Comparison of ENCODE assay signal across 5 cellular contexts in genomic region chr14:44384601-44385293, GRCh38.
DNase-seq lines count a peak whose midpoint lies in the region; ATAC-seq, FAIRE-seq and TF ChIP-seq lines count a peak whose summit lies in the region.
"Not testable (repeated sequence)": the region's sequence is repeated elsewhere in the genome, so short reads cannot be mapped to it uniquely, and the experiment has no call there.

No MANE protein-coding gene starts in this region.

- H3K4ac ChIP-seq in neuronal stem cell (ENCODE audit: low read length) = not testable (repeated sequence)

- not testable (repeated sequence) for H4K8ac ChIP-seq in neuronal stem cell (ENCODE audit: low read depth, low read length)

- not testable (repeated sequence) for H3K4me3 ChIP-seq in HL-60 (replicated peaks; ENCODE audit: insufficient read depth, low read length); kidney (ENCODE audit: low read length in 2 of 2); neuronal stem cell (ENCODE audit: low read length in 2 of 2)
- H3K4me3 ChIP-seq in testis = peak overlapping the region; percentile 13 to 47

- H3K27ac ChIP-seq in HL-60 (replicated peaks) = peak overlapping the region; percentile 85
- H3K27ac ChIP-seq in kidney (ENCODE audit: low read depth in 2 of 2, low read length in 2 of 2); neuronal stem cell (replicated peaks; ENCODE audit: low read length); testis: not testable (repeated sequence)

- not testable (repeated sequence) for H3K36me3 ChIP-seq in kidney (ENCODE audit: control insufficient read depth in 1 of 2, insufficient read depth in 2 of 2, low read length in 2 of 2); neuronal stem cell (replicated peaks in 1 of 2; ENCODE audit: control insufficient read depth in 2 of 2, insufficient read depth in 2 of 2, low read length in 2 of 2); testis (ENCODE audit: low read depth, missing control alignments)

- not testable (repeated sequence) for H2BK12ac ChIP-seq in neuronal stem cell (ENCODE audit: low read length)

- H2BK15ac ChIP-seq in neuronal stem cell (ENCODE audit: low read length) = not testable (repeated sequence)

- not testable (repeated sequence) for H2AK5ac ChIP-seq in neuronal stem cell (ENCODE audit: low read depth, low read length)

- TF ChIP-seq POLR2A in testis (IDR thresholded peaks at IDR 0.05) = not testable (repeated sequence)

- not testable (repeated sequence) for DNase-seq in HL-60 (ENCODE audit: low read depth in 1 of 2, low spot score in 1 of 2); neuronal stem cell (ENCODE audit: low spot score); testis
- DNase-seq in Right ventricle myocardium superior (peak; percentile 30), kidney (peak; percentile 58)

- intact Hi-C loops in Right ventricle myocardium superior (cut with DNase I); kidney (cut with DNase I); testis (cut with DNase I; ENCODE audit: low total_unique reads): not testable (repeated sequence)

- H3K14ac ChIP-seq in neuronal stem cell (ENCODE audit: low read length) = not testable (repeated sequence)

- not testable (repeated sequence) for H3K9me3 ChIP-seq in kidney (ENCODE audit: control insufficient read depth in 1 of 2, low read length in 2 of 2); neuronal stem cell (replicated peaks in 1 of 2; ENCODE audit: control insufficient read depth in 2 of 2, insufficient read depth in 1 of 2, low read depth in 1 of 2, low read length in 2 of 2); testis

- ATAC-seq in Right ventricle myocardium superior (ENCODE audit: poor library complexity) = not testable (repeated sequence)

- H4K91ac ChIP-seq in neuronal stem cell (ENCODE audit: low read depth, low read length, poor library complexity) = not testable (repeated sequence)

- H3K79me1 ChIP-seq in neuronal stem cell (ENCODE audit: low read depth, low read length) = not testable (repeated sequence)

- H3K4me1 ChIP-seq in kidney (ENCODE audit: control insufficient read depth in 1 of 2, insufficient read depth in 1 of 2, low read depth in 1 of 2, low read length in 2 of 2); neuronal stem cell (ENCODE audit: control insufficient read depth in 2 of 2, insufficient read depth in 1 of 2, low read depth in 1 of 2, low read length in 2 of 2); testis: not testable (repeated sequence)

- not testable (repeated sequence) for TF ChIP-seq CTCF in HL-60 (IDR thresholded peaks at IDR 0.05; ENCODE audit: insufficient read depth, low read length); kidney (IDR thresholded peaks at IDR 0.05; ENCODE audit: borderline replicate concordance, extremely low read depth, insufficient read depth); testis (IDR thresholded peaks at IDR 0.05)

- H2BK120ac ChIP-seq in neuronal stem cell (ENCODE audit: low read depth, low read length) = not testable (repeated sequence)

- not testable (repeated sequence) for H3K9ac ChIP-seq in kidney (ENCODE audit: low read length in 2 of 2); neuronal stem cell (ENCODE audit: low read depth, low read length, poor library complexity)

- not testable (repeated sequence) for H3K23ac ChIP-seq in neuronal stem cell (ENCODE audit: low read depth, low read length, poor library complexity)

- FAIRE-seq in kidney (lab: Jason Lieb, UNC) = not testable (repeated sequence)

- H2AFZ ChIP-seq in neuronal stem cell (ENCODE audit: low read length) = peak overlapping the region; percentile 72

- H3K4me2 ChIP-seq in neuronal stem cell (ENCODE audit: insufficient read depth, low read length, poor library complexity, severe bottlenecking) = not testable (repeated sequence)

- WGBS in neuronal stem cell (ENCODE audit: extremely low coverage in 2 of 2, insufficient read length in 2 of 2, insufficient replicate concordance in 1 of 2), 2 donors = no CpG with 5 or more reads among the region's 38 CpGs
- 76 to 85% methylated on average over 27 to 32 of the region's 38 CpGs for WGBS in testis, 2 donors

- not testable (repeated sequence) for H2BK5ac ChIP-seq in neuronal stem cell (ENCODE audit: low read length)

- not testable (repeated sequence) for H3K18ac ChIP-seq in neuronal stem cell (ENCODE audit: low read length)

- H3K27me3 ChIP-seq in HL-60 (ENCODE audit: insufficient read depth, poor library complexity, severe bottlenecking); neuronal stem cell (ENCODE audit: control insufficient read depth in 3 of 3, insufficient read depth in 3 of 3, low read depth in 1 of 3, low read length in 3 of 3); testis: not testable (repeated sequence)
